23 cellular contexts compared by ENCODE assay signal in the genomic region with DNA sequence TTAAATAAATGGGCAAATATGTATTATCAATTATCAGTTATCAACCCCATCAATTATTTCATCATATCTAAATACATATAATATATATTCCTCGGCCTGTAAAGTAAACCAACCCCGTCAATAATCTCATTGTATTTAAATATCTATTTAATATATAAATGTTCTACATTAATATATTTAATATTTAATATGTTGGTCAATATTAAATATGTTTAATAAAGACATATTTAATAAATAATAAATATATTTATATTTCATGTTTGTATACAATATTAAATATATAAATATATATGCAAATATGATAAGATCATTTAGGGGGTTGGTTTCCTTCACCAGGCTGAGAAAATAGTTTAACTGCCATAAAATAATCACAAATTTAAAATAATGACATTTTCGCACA. TPM values are rescaled to one million over a fixed set of nuclear protein-coding genes. Genes with fewer than 3 reads are reported as not detected.
A peak's percentile ranks its signal among the peaks of the same experiment; 100 is the strongest.
DNase-seq lines count a peak whose midpoint lies in the region; ATAC-seq, FAIRE-seq and TF ChIP-seq lines count a peak whose summit lies in the region.
"Had no signal": no experiment of that assay in that cellular context is flagged by ENCODE, and none has a peak within 500 bp of the region (broad histone marks: within the 10 kb centered on the region; RNA-seq: fewer than 3 reads in every experiment).

No MANE protein-coding gene starts in this region.

- no peaks in the 10 kb centered on the region for H3K36me3 Mint-ChIP-seq in mesothelial cell of epicardium
- H3K36me3 Mint-ChIP-seq: CD4-positive, alpha-beta memory T cell had no signal

- peak; percentile 94 for FAIRE-seq in A204.1 (lab: Jason Lieb, UNC)
- peak; percentile 71 for FAIRE-seq in RCC 7860 (lab: Jason Lieb, UNC)
- peak; percentile 76 for FAIRE-seq in colon (lab: Jason Lieb, UNC)
- FAIRE-seq in kidney (lab: Jason Lieb, UNC), result peak; percentile 90
- FAIRE-seq: A549, GM12878 had no signal

- H3K4me3 ChIP-seq in kidney (ENCODE audit: low read length in 2 of 2) (no peak overlapping the region), uterus (no peak overlapping the region)
- H3K4me3 ChIP-seq: A549, GM12878, GM23338 had no signal

- H3K27me3 Mint-ChIP-seq in mesothelial cell of epicardium (ENCODE audit: low read depth), result no peaks in the 10 kb centered on the region

- H3K4me1 ChIP-seq in kidney (ENCODE audit: control insufficient read depth in 1 of 2, insufficient read depth in 1 of 2, low read depth in 1 of 2, low read length in 2 of 2) (no peaks in the 10 kb centered on the region), uterus (no peaks in the 10 kb centered on the region)
- H3K4me1 ChIP-seq: A549 had no signal

- ATAC-seq in esophagus mucosa, result no peak
- ATAC-seq: A549, GM12878, GM23338 had no signal

- H3K27ac ChIP-seq in kidney (ENCODE audit: low read depth in 2 of 2, low read length in 2 of 2) (no peak overlapping the region), uterus (no peak overlapping the region)
- H3K27ac ChIP-seq: 22Rv1, A549 had no signal

- intact Hi-C loops in kidney (cut with DNase I) (no loop called here), uterus (cut with DNase I; ENCODE audit: low total_unique reads) (no loop called here)

- no peak overlapping the region for H3K27ac Mint-ChIP-seq in mesothelial cell of epicardium
- H3K27ac Mint-ChIP-seq: CD4-positive, alpha-beta memory T cell; GM23338; H9; HFFc6 had no signal

- H3K27me3 ChIP-seq in uterus, result no peaks in the 10 kb centered on the region

- DNase-seq in RCC 7860 (ENCODE audit: low spot score), result no peak
- DNase-seq in kidney, result no peak
- DNase-seq in mesothelial cell of epicardium (ENCODE audit: low spot score in 2 of 2, unreplicated experiment in 2 of 2), result no peak
- no peak for DNase-seq in uterus
- no peak for DNase-seq in activated CD4-positive, alpha-beta T cell treated with anti-CD3 and anti-CD28 coated beads, Interleukin-2, amount 50 U/mL, for 48 hours
- DNase-seq: ACHN; AML-193; C1 segment of cervical spinal cord; Calu3; CD4-positive, alpha-beta memory T cell; COR-L47; DMS153; DND-41; GDM1; H9; HFFc6 had no signal

- peaks cover 13% of the 10 kb centered on the region for H3K9me3 Mint-ChIP-seq in mesothelial cell of epicardium
- H3K9me3 Mint-ChIP-seq: GM23338, HFFc6 had no signal

- TF ChIP-seq CTCF in kidney (IDR thresholded peaks at IDR 0.05; ENCODE audit: borderline replicate concordance, extremely low read depth, insufficient read depth) (no peak), mesothelial cell of epicardium (IDR thresholded peaks at IDR 0.05; ENCODE audit: unreplicated experiment) (no peak), uterus (IDR thresholded peaks at IDR 0.05) (no peak)

- H3K4me3 Mint-ChIP-seq in mesothelial cell of epicardium, result no peak overlapping the region
- H3K4me3 Mint-ChIP-seq: CD4-positive, alpha-beta memory T cell; GM23338; H9; HFFc6 had no signal

- TF ChIP-seq POLR2A in uterus (IDR thresholded peaks at IDR 0.05), result no peak

- H3K9me3 ChIP-seq in kidney (ENCODE audit: control insufficient read depth in 1 of 2, low read length in 2 of 2), result no peaks in the 10 kb centered on the region
- no peaks in the 10 kb centered on the region for H3K9me3 ChIP-seq in uterus
- H3K9me3 ChIP-seq: A549 had no signal

- H3K9ac ChIP-seq in kidney (ENCODE audit: low read length in 2 of 2), result no peak overlapping the region

- H3K4me1 Mint-ChIP-seq in mesothelial cell of epicardium, result no peaks in the 10 kb centered on the region
- H3K4me1 Mint-ChIP-seq: CD4-positive, alpha-beta memory T cell; GM23338; H9 had no signal

- H3K36me3 ChIP-seq in kidney (ENCODE audit: control insufficient read depth in 1 of 2, insufficient read depth in 2 of 2, low read length in 2 of 2), result no peaks in the 10 kb centered on the region
- H3K36me3 ChIP-seq in uterus, result no peaks in the 10 kb centered on the region

RNA-seq across cellular contexts. Expression of gene TMEM144, which starts 6.4 kb away (rescaled TPM):
- total RNA-seq in kidney (9.8 TPM), mesothelial cell of epicardium (5.4 to 6.3 TPM (median 5.7 TPM) in 3 replicates), uterus (1 to 10 TPM; 3.8 to 9.7 (median 5.0) TPM), esophagus mucosa (8.1 TPM)
- polyA plus RNA-seq in kidney (ENCODE audit: insufficient read depth, low read depth, low replicate concordance), result 3.3 TPM
- polyA plus RNA-seq: CD4-positive, alpha-beta memory T cell had no signal

RNA-seq across cellular contexts. Expression of gene GASK1B, which starts 31.1 kb away (rescaled TPM):
- total RNA-seq in kidney, result 38.6 TPM
- polyA plus RNA-seq in kidney (ENCODE audit: insufficient read depth, low read depth, low replicate concordance), result 6.5 TPM
- total RNA-seq in mesothelial cell of epicardium, result 28.3 to 29.1 TPM (median 29.0 TPM) in 3 replicates
- total RNA-seq in uterus, result 100 to 1,000 TPM in 1 of 4 donors, 10 to 100 TPM in 3; 54.7 to 135 (median 62.7) TPM
- 3.5 TPM for total RNA-seq in esophagus mucosa
- total RNA-seq: GM23338, H9 had no signal
- polyA plus RNA-seq: CD4-positive, alpha-beta memory T cell; GM23338 had no signal
